Comparison of ENCODE assay signal across 1 cellular context in genomic region chr20:40668449-40669228, GRCh38.
TF ChIP-seq lines count a peak whose summit lies in the region.

No MANE protein-coding gene starts in this region.

TF ChIP-seq in SK-N-SH, 30 proteins besides CTCF, POLR2A, EP300 and RAD21:
- TF ChIP-seq MXI1 (IDR thresholded peaks at IDR 0.05; ENCODE audit: low read depth, low read length) = peak; percentile 27; the same call in 1 of the 2 replicates
- peak; percentile 66 for TF ChIP-seq GATA2 (CRISPR knock-in tag; IDR thresholded peaks at IDR 0.05)
- no peak for TF ChIP-seq TEAD4 (IDR thresholded peaks at IDR 0.05; ENCODE audit: borderline replicate concordance, insufficient read depth)
- no peak for TF ChIP-seq FOSL2 (IDR thresholded peaks at IDR 0.05; ENCODE audit: borderline replicate concordance, low read depth)
